In the genomic region with DNA sequence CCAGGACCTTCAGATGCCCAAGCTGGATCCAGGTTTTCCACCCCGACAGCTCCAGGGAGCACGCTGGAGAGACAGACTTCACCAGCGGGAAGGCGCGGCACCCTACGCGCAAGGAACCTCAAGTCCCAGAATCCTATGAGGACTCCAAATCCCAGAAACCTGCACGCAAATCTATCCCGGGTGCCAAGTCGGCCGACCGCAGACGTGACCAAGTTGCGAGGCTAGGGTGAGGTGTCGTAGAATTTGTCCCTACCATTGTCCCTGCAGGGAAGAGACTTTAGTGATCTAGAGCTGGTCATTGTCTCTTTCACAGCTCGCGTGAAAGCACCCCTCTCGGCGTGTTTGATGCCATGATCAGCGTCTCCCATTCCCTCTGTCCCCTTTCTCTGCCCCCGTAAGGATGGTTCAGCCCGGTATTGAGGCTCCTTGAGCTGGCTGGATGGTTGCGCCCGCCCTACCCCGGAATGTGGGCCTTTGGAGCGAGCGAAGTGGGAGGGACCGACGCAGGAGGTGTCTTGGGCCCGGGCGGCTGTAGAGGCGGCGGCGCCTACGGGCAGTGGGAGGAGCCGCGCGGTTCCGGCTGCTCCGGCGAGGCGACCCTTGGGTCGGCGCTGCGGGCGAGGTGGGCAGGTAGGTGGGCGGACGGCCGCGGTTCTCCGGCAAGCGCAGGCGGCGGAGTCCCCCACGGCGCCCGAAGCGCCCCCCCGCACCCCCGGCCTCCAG, we compare ENCODE assay signal across 8 cellular contexts. TPM values are rescaled to one million over a fixed set of nuclear protein-coding genes. Genes with fewer than 3 reads are reported as not detected.
DNase-seq lines count a peak whose midpoint lies in the region; ATAC-seq and TF ChIP-seq lines count a peak whose summit lies in the region.

Gene PRKCI (plus strand): TSS at position 501 of the 723 bp plus-strand sequence. CDS start 246 bp downstream, outside the sequence.

- H3K4me1 Mint-ChIP-seq in activated CD8-positive, alpha-beta memory T cell treated with anti-CD3 and anti-CD28 coated beads, Interleukin-2, amount 10 ng/mL, durations not matched to agents 7 days and 5 days, result peaks cover 24% of the 10 kb centered on the region

- peak within 1 kb of the TSS; percentile 88 for H4K8ac ChIP-seq in mesenchymal stem cell (ENCODE audit: low read length)

- H3K4me3 ChIP-seq in NT2/D1 (ENCODE audit: insufficient read length, low read depth) (peak within 1 kb of the TSS; percentile 55), endocrine pancreas (ENCODE audit: control insufficient read depth, insufficient read depth, low read length) (peak within 1 kb of the TSS; percentile 99), mesenchymal stem cell (ENCODE audit: insufficient read depth in 1 of 2, low read depth in 1 of 2, low read length in 2 of 2) (peak within 1 kb of the TSS; percentile 86 to 96)

- no peaks in the 10 kb centered on the region for H3K4me1 ChIP-seq in NT2/D1 (ENCODE audit: insufficient read depth, insufficient read length)
- peaks cover 4% of the 10 kb centered on the region for H3K4me1 ChIP-seq in endocrine pancreas (ENCODE audit: control insufficient read depth, insufficient read depth, low read length)
- H3K4me1 ChIP-seq in mesenchymal stem cell (ENCODE audit: control insufficient read depth, insufficient read depth, low read depth, low read length), result peaks cover 6% of the 10 kb centered on the region

- H3K4ac ChIP-seq in mesenchymal stem cell (ENCODE audit: low read depth in 1 of 2, low read length in 2 of 2), result peak within 1 kb of the TSS; percentile 88 to 99

- peak within 1 kb of the TSS; percentile 80 for H2AK5ac ChIP-seq in mesenchymal stem cell (ENCODE audit: low read length, severe bottlenecking)

- peak within 1 kb of the TSS; percentile 93 for H2BK120ac ChIP-seq in mesenchymal stem cell (ENCODE audit: low read depth, low read length)

- WGBS in mesenchymal stem cell, result under 1% methylated on average over 36 of the region's 60 CpGs

- no peak for TF ChIP-seq CTCF in GM20000 (IDR thresholded peaks at IDR 0.05; ENCODE audit: extremely low read depth, missing control alignments)

- H3K23ac ChIP-seq in mesenchymal stem cell (ENCODE audit: low read length in 2 of 2), result peak within 1 kb of the TSS in 1 of 2 experiments; percentile 89

- H3K27ac ChIP-seq in mesenchymal stem cell (ENCODE audit: low read length, poor library complexity, severe bottlenecking), result peak within 1 kb of the TSS; percentile 94

- H2BK12ac ChIP-seq in mesenchymal stem cell (ENCODE audit: low read length in 2 of 2), result peak within 1 kb of the TSS in 1 of 2 experiments; percentile 95

- H3K36me3 ChIP-seq in NT2/D1 (ENCODE audit: insufficient read depth, insufficient read length, low read length) (peaks cover 3% of the 10 kb centered on the region), endocrine pancreas (ENCODE audit: control insufficient read depth, insufficient read depth, low read length) (no peaks in the 10 kb centered on the region), mesenchymal stem cell (ENCODE audit: control insufficient read depth in 1 of 2, insufficient read depth in 2 of 2, low read depth in 1 of 2, low read length in 2 of 2) (no peaks in the 10 kb centered on the region)

- H3K4me2 ChIP-seq in mesenchymal stem cell (ENCODE audit: low read length, poor library complexity, severe bottlenecking), result peak within 1 kb of the TSS; percentile 66

- DNase-seq in COLO668 (lab: John Stamatoyannopoulos, UW; ENCODE audit: unreplicated experiment) (peak; percentile 91), GM20000 (ENCODE audit: low spot score) (peak; percentile 93), HT1080 (ENCODE audit: low read depth) (peak; percentile 95), NT2/D1 (ENCODE audit: low read depth, low spot score) (peak; percentile 96), mesenchymal stem cell (peak; percentile 97)
- DNase-seq in activated CD8-positive, alpha-beta memory T cell treated with anti-CD3 and anti-CD28 coated beads, Interleukin-2, amount 10 ng/mL, durations not matched to agents 7 days and 5 days, result peak; percentile 93
- peak; percentile 69 for DNase-seq in stimulated activated CD8-positive, alpha-beta memory T cell treated with anti-CD3 and anti-CD28 coated beads, Interleukin-12 subunit alpha, Interleukin-12 subunit beta, amount 100 ng/mL, for 4 hours (ENCODE audit: low read depth)

- H3K36me3 Mint-ChIP-seq in activated CD8-positive, alpha-beta memory T cell treated with anti-CD3 and anti-CD28 coated beads, Interleukin-2, amount 10 ng/mL, durations not matched to agents 7 days and 5 days, result no peaks in the 10 kb centered on the region

- H4K91ac ChIP-seq in mesenchymal stem cell (ENCODE audit: low read length), result peak within 1 kb of the TSS; percentile 95

- peak within 1 kb of the TSS; percentile 80 for H3K4me3 Mint-ChIP-seq in activated CD8-positive, alpha-beta memory T cell treated with anti-CD3 and anti-CD28 coated beads, Interleukin-2, amount 10 ng/mL, durations not matched to agents 7 days and 5 days

- H3K9me3 Mint-ChIP-seq in activated CD8-positive, alpha-beta memory T cell treated with anti-CD3 and anti-CD28 coated beads, Interleukin-2, amount 10 ng/mL, durations not matched to agents 7 days and 5 days (ENCODE audit: low read depth), result no peaks in the 10 kb centered on the region

- CTCF ChIA-PET in activated CD8-positive, alpha-beta memory T cell treated with anti-CD3 and anti-CD28 coated beads, Interleukin-2, amount 10 ng/mL, durations not matched to agents 7 days and 5 days (lab: Charles Lee), result interaction anchor here (1.0 to 1.8 kb wide), 3 partner anchors 19 to 135 kb away, joined by 3 to 10 read pairs (median 4); partner anchors contain the start of gene SKIL

- H3K27me3 ChIP-seq in NT2/D1 (ENCODE audit: insufficient read depth, insufficient read length), result no peaks in the 10 kb centered on the region
- H3K27me3 ChIP-seq in endocrine pancreas (ENCODE audit: control insufficient read depth, insufficient read depth, low read length), result no peaks in the 10 kb centered on the region
- no peaks in the 10 kb centered on the region for H3K27me3 ChIP-seq in mesenchymal stem cell (ENCODE audit: control insufficient read depth in 1 of 2, insufficient read depth in 1 of 2, low read length in 2 of 2)

- H3K14ac ChIP-seq in mesenchymal stem cell (ENCODE audit: low read length in 2 of 2), result peak within 1 kb of the TSS in 1 of 2 experiments; percentile 65

- no peaks in the 10 kb centered on the region for H3K27me3 Mint-ChIP-seq in activated CD8-positive, alpha-beta memory T cell treated with anti-CD3 and anti-CD28 coated beads, Interleukin-2, amount 10 ng/mL, durations not matched to agents 7 days and 5 days

- peak within 1 kb of the TSS; percentile 100 for H2BK5ac ChIP-seq in mesenchymal stem cell (ENCODE audit: low read depth, low read length, poor library complexity, severe bottlenecking)

- H3K27ac Mint-ChIP-seq in activated CD8-positive, alpha-beta memory T cell treated with anti-CD3 and anti-CD28 coated beads, Interleukin-2, amount 10 ng/mL, durations not matched to agents 7 days and 5 days, result peak within 1 kb of the TSS; percentile 90

- peaks cover 5% of the 10 kb centered on the region; the same call in 1 of the 2 replicates for H3K9me3 ChIP-seq in NT2/D1 (ENCODE audit: insufficient read depth, low read length)
- no peaks in the 10 kb centered on the region for H3K9me3 ChIP-seq in endocrine pancreas (ENCODE audit: control insufficient read depth, low read length)
- H3K9me3 ChIP-seq in mesenchymal stem cell (ENCODE audit: control insufficient read depth, low read length), result no peaks in the 10 kb centered on the region

- H2AFZ ChIP-seq in mesenchymal stem cell (ENCODE audit: low read depth, low read length), result peak within 1 kb of the TSS; percentile 81

- peak within 1 kb of the TSS; percentile 85 to 98 for H3K18ac ChIP-seq in mesenchymal stem cell (ENCODE audit: low read depth in 1 of 2, low read length in 2 of 2)

- ATAC-seq in activated CD8-positive, alpha-beta memory T cell treated with anti-CD3 and anti-CD28 coated beads, Interleukin-2, amount 10 ng/mL, durations not matched to agents 7 days and 5 days, result peak; percentile 98

- H2BK15ac ChIP-seq in mesenchymal stem cell (ENCODE audit: low read depth, poor library complexity, severe bottlenecking), result no peak within 1 kb of the TSS

- H3K79me1 ChIP-seq in mesenchymal stem cell (replicated peaks; ENCODE audit: low read length, poor library complexity, severe bottlenecking), result no peaks in the 10 kb centered on the region

- peak within 1 kb of the TSS; percentile 94 for H3K9ac ChIP-seq in NT2/D1 (ENCODE audit: insufficient read length, low read depth)
- H3K9ac ChIP-seq in endocrine pancreas (ENCODE audit: control insufficient read depth, insufficient read depth, low read length), result peak within 1 kb of the TSS; percentile 81
- H3K9ac ChIP-seq in mesenchymal stem cell (ENCODE audit: low read length), result peak within 1 kb of the TSS; percentile 99

RNA-seq across cellular contexts. Expression of gene PRKCI, which starts in this region (rescaled TPM):
- 41.8 and 46.2 TPM in 2 replicates for total RNA-seq in HT1080 (2014; rRNA removed; shearing (Covaris generic))
- 36.1 and 47.9 TPM in 2 replicates for polyA plus RNA-seq in HT1080 (2015; cell fraction: cytosol; rRNA removed)
- polyA plus RNA-seq in HT1080 (2015; cell fraction: nucleus; rRNA removed), result 54.2 and 70.2 TPM in 2 replicates
- total RNA-seq in activated CD8-positive, alpha-beta memory T cell treated with anti-CD3 and anti-CD28 coated beads, Interleukin-2, amount 10 ng/mL, durations not matched to agents 7 days and 5 days, result 10 to 100 TPM; 13.3 to 16.4 TPM
- polyA plus RNA-seq in mesenchymal stem cell (2013, experiment 1 of 2), result 24.8 TPM
- 26.3 TPM for polyA plus RNA-seq in mesenchymal stem cell (2013, experiment 2 of 2)

Comparison
In these comparisons a context has a peak if more than half of its experiments do, and no peak if none do; other contexts are left out.
1. Peak in every context shown above with its lines: DNase-seq, ATAC-seq, H3K4me3 ChIP-seq and H3K27ac ChIP-seq.